10 cellular contexts compared by ENCODE assay signal in genomic region chr16:56013962-56014552, GRCh38.
DNase-seq lines count a peak whose midpoint lies in the region; ATAC-seq and TF ChIP-seq lines count a peak whose summit lies in the region.
"Had no signal": no experiment of that assay in that cellular context is flagged by ENCODE, and none has a peak within 500 bp of the region (broad histone marks: within the 10 kb centered on the region; RNA-seq: fewer than 3 reads in every experiment).

No MANE protein-coding gene starts in this region.

- DNase-seq in Right ventricle myocardium superior, result peak; percentile 74
- no peak for DNase-seq in cardiac septum (ENCODE audit: low spot score)
- DNase-seq in activated CD4-positive, alpha-beta memory T cell treated with anti-CD3 and anti-CD28 coated beads, Interleukin-2, amount 10 ng/mL, durations not matched to agents 7 days and 5 days, result peak; percentile 56
- peak; percentile 77 for DNase-seq in left ventricle myocardium superior
- peak; percentile 19 to 23 for DNase-seq in stimulated activated CD8-positive, alpha-beta memory T cell treated with anti-CD3 and anti-CD28 coated beads, Interleukin-2, amount 100 ng/mL, for 48 hours (ENCODE audit: low read depth in 2 of 2)
- no peak for DNase-seq in coronary artery (ENCODE audit: low spot score)
- DNase-seq in stimulated activated naive B cell treated with anti-CD40 and anti-IgM and Interleukin-4, amounts not matched to agents 10 μg/mL and 1 μg/mL and 100 μg/mL, for 72 hours, result no peak

- CTCF ChIA-PET in activated CD4-positive, alpha-beta memory T cell treated with anti-CD3 and anti-CD28 coated beads, Interleukin-2, amount 10 ng/mL, durations not matched to agents 7 days and 5 days (lab: Charles Lee), result no interaction called here

- H3K4me3 Mint-ChIP-seq in activated CD4-positive, alpha-beta memory T cell treated with anti-CD3 and anti-CD28 coated beads, Interleukin-2, amount 10 ng/mL, durations not matched to agents 7 days and 5 days, result no peak overlapping the region
- H3K4me3 Mint-ChIP-seq in stimulated activated naive B cell treated with anti-CD40 and anti-IgM and Interleukin-4, amounts not matched to agents 10 μg/mL and 1 μg/mL and 100 μg/mL, for 72 hours, result no peak overlapping the region
- H3K4me3 Mint-ChIP-seq: CD8-positive, alpha-beta memory T cell had no signal

- H3K27ac ChIP-seq in coronary artery, result no peak overlapping the region
- H3K27ac ChIP-seq: thoracic aorta had no signal

- TF ChIP-seq CTCF in coronary artery (IDR thresholded peaks at IDR 0.05), result no peak

- no peaks in the 10 kb centered on the region for H3K9me3 Mint-ChIP-seq in activated CD4-positive, alpha-beta memory T cell treated with anti-CD3 and anti-CD28 coated beads, Interleukin-2, amount 10 ng/mL, durations not matched to agents 7 days and 5 days
- H3K9me3 Mint-ChIP-seq in stimulated activated naive B cell treated with anti-CD40 and anti-IgM and Interleukin-4, amounts not matched to agents 10 μg/mL and 1 μg/mL and 100 μg/mL, for 72 hours, result peaks cover 2 to 4% of the 10 kb centered on the region in 2 donors
- H3K9me3 Mint-ChIP-seq: CD8-positive, alpha-beta memory T cell had no signal

- no peaks in the 10 kb centered on the region for H3K4me1 Mint-ChIP-seq in activated CD4-positive, alpha-beta memory T cell treated with anti-CD3 and anti-CD28 coated beads, Interleukin-2, amount 10 ng/mL, durations not matched to agents 7 days and 5 days
- H3K4me1 Mint-ChIP-seq in stimulated activated naive B cell treated with anti-CD40 and anti-IgM and Interleukin-4, amounts not matched to agents 10 μg/mL and 1 μg/mL and 100 μg/mL, for 72 hours, result no peaks in the 10 kb centered on the region
- H3K4me1 Mint-ChIP-seq: CD8-positive, alpha-beta memory T cell had no signal

- H3K27me3 Mint-ChIP-seq in activated CD4-positive, alpha-beta memory T cell treated with anti-CD3 and anti-CD28 coated beads, Interleukin-2, amount 10 ng/mL, durations not matched to agents 7 days and 5 days, result peaks cover 2% of the 10 kb centered on the region
- peaks cover 15 to 37% of the 10 kb centered on the region in 2 donors for H3K27me3 Mint-ChIP-seq in stimulated activated naive B cell treated with anti-CD40 and anti-IgM and Interleukin-4, amounts not matched to agents 10 μg/mL and 1 μg/mL and 100 μg/mL, for 72 hours

- no peak overlapping the region for H3K27ac Mint-ChIP-seq in activated CD4-positive, alpha-beta memory T cell treated with anti-CD3 and anti-CD28 coated beads, Interleukin-2, amount 10 ng/mL, durations not matched to agents 7 days and 5 days
- no peak overlapping the region for H3K27ac Mint-ChIP-seq in stimulated activated naive B cell treated with anti-CD40 and anti-IgM and Interleukin-4, amounts not matched to agents 10 μg/mL and 1 μg/mL and 100 μg/mL, for 72 hours
- H3K27ac Mint-ChIP-seq: CD8-positive, alpha-beta memory T cell had no signal

- no peaks in the 10 kb centered on the region for H3K36me3 Mint-ChIP-seq in activated CD4-positive, alpha-beta memory T cell treated with anti-CD3 and anti-CD28 coated beads, Interleukin-2, amount 10 ng/mL, durations not matched to agents 7 days and 5 days (ENCODE audit: low read depth)
- no peaks in the 10 kb centered on the region for H3K36me3 Mint-ChIP-seq in stimulated activated naive B cell treated with anti-CD40 and anti-IgM and Interleukin-4, amounts not matched to agents 10 μg/mL and 1 μg/mL and 100 μg/mL, for 72 hours
- H3K36me3 Mint-ChIP-seq: CD8-positive, alpha-beta memory T cell had no signal

- ATAC-seq in Right ventricle myocardium superior (ENCODE audit: poor library complexity) (no peak), left ventricle myocardium superior (peak; percentile 54), GM18511 (IDR thresholded peaks at IDR 0.05; ENCODE audit: unreplicated experiment) (no peak)
- no peak for ATAC-seq in stimulated activated naive B cell treated with anti-CD40 and anti-IgM and Interleukin-4, amounts not matched to agents 10 μg/mL and 1 μg/mL and 100 μg/mL, for 72 hours (replicated peaks)

- intact Hi-C loops in Right ventricle myocardium superior (cut with DNase I) (no loop called here), cardiac septum (cut with DNase I) (no loop called here), left ventricle myocardium superior (cut with micrococcal nuclease) (no loop called here)

- no peak overlapping the region for H3K4me3 ChIP-seq in coronary artery
- H3K4me3 ChIP-seq: thoracic aorta had no signal

- POLR2A ChIA-PET in activated CD4-positive, alpha-beta memory T cell treated with anti-CD3 and anti-CD28 coated beads, Interleukin-2, amount 10 ng/mL, durations not matched to agents 7 days and 5 days (lab: Charles Lee), result no interaction called here

Comparison
In these comparisons a context has a peak if more than half of its experiments do, and no peak if none do; other contexts are left out.
1. DNase-seq: peak in Right ventricle myocardium superior (single experiment), activated CD4-positive, alpha-beta memory T cell treated with anti-CD3 and anti-CD28 coated beads, Interleukin-2, amount 10 ng/mL, durations not matched to agents 7 days and 5 days (single experiment), left ventricle myocardium superior (single experiment) and stimulated activated CD8-positive, alpha-beta memory T cell treated with anti-CD3 and anti-CD28 coated beads, Interleukin-2, amount 100 ng/mL, for 48 hours (2 of 2); none in cardiac septum (single experiment), coronary artery (single experiment) and stimulated activated naive B cell treated with anti-CD40 and anti-IgM and Interleukin-4, amounts not matched to agents 10 μg/mL and 1 μg/mL and 100 μg/mL, for 72 hours (single experiment).